1 cellular context compared by ENCODE assay signal in the genomic region with DNA sequence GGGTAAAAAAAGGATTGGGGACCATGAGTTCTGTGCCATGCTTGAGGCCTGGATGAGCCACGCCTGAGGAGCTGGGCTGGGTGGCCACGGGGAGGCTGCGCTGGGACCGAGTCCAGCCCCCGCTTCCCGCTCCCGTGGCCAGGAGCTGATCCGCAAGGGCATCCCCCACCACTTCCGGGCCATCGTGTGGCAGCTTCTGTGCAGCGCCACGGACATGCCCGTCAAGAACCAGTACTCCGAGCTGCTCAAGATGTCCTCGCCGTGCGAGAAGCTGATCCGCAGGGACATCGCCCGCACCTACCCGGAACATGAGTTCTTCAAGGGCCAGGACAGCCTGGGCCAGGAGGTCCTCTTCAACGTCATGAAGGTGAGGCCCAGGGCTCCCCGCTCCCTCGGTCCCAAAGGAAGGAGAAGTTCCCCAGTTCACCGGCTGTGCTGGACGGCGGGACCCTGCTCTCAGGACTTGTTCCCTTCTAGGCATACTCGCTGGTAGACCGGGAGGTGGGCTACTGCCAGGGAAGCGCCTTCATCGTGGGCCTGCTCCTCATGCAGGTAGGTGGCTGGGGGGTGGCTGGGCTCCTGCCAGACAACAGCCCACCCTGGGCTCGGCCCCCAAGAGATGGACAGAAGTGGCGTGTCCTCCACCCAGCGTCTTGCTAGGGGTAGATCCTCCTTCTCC.
A peak's percentile ranks its signal among the peaks of the same experiment; 100 is the strongest.
TF ChIP-seq lines count a peak whose summit lies in the region.

No MANE protein-coding gene starts in this region.

TF ChIP-seq in K562, 482 proteins besides CTCF, POLR2A, EP300 and RAD21:
- TF ChIP-seq ZBTB8A (IDR thresholded peaks at IDR 0.05; ENCODE audit: partially characterized antibody) = no peak
- peak; percentile 38; the same call in 1 of the 2 replicates for TF ChIP-seq POLR2G (IDR thresholded peaks at IDR 0.05; ENCODE audit: low read depth, low read length)
